In genomic region chr13:32174366-32174765, GRCh38 we compare ENCODE assay signal across 20 cellular contexts.
DNase-seq lines count a peak whose midpoint lies in the region; ATAC-seq, FAIRE-seq and TF ChIP-seq lines count a peak whose summit lies in the region.
"Had no signal": no experiment of that assay in that cellular context is flagged by ENCODE, and none has a peak within 500 bp of the region (broad histone marks: within the 10 kb centered on the region; RNA-seq: fewer than 3 reads in every experiment).

No MANE protein-coding gene starts in this region.

- H3K9ac ChIP-seq in HepG2 (ENCODE audit: insufficient read depth, low read depth, low read length) (no peak overlapping the region), kidney (ENCODE audit: low read length in 2 of 2) (no peak overlapping the region)
- H3K9ac ChIP-seq: BLaER1 treated with 17β-estradiol and CSF1 and Interleukin-3, amounts not matched to agents 10 nM and 100 nM had no signal

- intact Hi-C loops in HepG2 (cut with micrococcal nuclease; ENCODE audit: unreplicated experiment) (no loop called here), right lobe of liver (cut with DNase I) (no loop called here), kidney (cut with DNase I) (no loop called here)

- TF ChIP-seq RAD21 in HepG2 (CRISPR knock-in tag; IDR thresholded peaks at IDR 0.05) = no peak

- no peak for FAIRE-seq in HepG2 (lab: Jason Lieb, UNC)
- FAIRE-seq in kidney (lab: Jason Lieb, UNC) = peak; percentile 23
- FAIRE-seq: D721Med, GM12891, GM19239 had no signal

- no peak for TF ChIP-seq EP300 in HepG2 (IDR thresholded peaks at IDR 0.05; ENCODE audit: low read depth in 2 of 2, low read length in 2 of 2)
- no peak for TF ChIP-seq EP300 in HepG2 (CRISPR knock-in tag; IDR thresholded peaks at IDR 0.05; ENCODE audit: borderline replicate concordance)

- CTCF ChIA-PET in HepG2 (lab: Yijun Ruan, JAX; ENCODE audit: low intra/inter-chr PET ratio, low total read pairs) = no interaction called here

- peaks cover 7 to 9% of the 10 kb centered on the region in 2 experiments for H3K36me3 ChIP-seq in HepG2 (replicated peaks in 1 of 2; ENCODE audit: control insufficient read depth in 1 of 2, insufficient read depth in 2 of 2, low read length in 2 of 2)
- H3K36me3 ChIP-seq in right lobe of liver = no peaks in the 10 kb centered on the region
- peaks cover 0 to 3% of the 10 kb centered on the region in 2 donors for H3K36me3 ChIP-seq in kidney (ENCODE audit: control insufficient read depth in 1 of 2, insufficient read depth in 2 of 2, low read length in 2 of 2)
- H3K36me3 ChIP-seq: BLaER1 treated with 17β-estradiol and CSF1 and Interleukin-3, amounts not matched to agents 10 nM and 100 nM had no signal

- H2AFZ ChIP-seq in HepG2 (ENCODE audit: low read length) = no peak overlapping the region

- peaks cover 36% of the 10 kb centered on the region for H3K4me1 ChIP-seq in HepG2 (ENCODE audit: insufficient read depth, low read length)
- peaks cover 0 to 5% (median 0%) of the 10 kb centered on the region in 4 donors for H3K4me1 ChIP-seq in right lobe of liver
- no peaks in the 10 kb centered on the region for H3K4me1 ChIP-seq in kidney (ENCODE audit: control insufficient read depth in 1 of 2, insufficient read depth in 1 of 2, low read depth in 1 of 2, low read length in 2 of 2)
- H3K4me1 ChIP-seq: BLaER1 treated with 17β-estradiol and CSF1 and Interleukin-3, amounts not matched to agents 10 nM and 100 nM had no signal

- in situ Hi-C loops in HepG2 (cut with HindIII; ENCODE audit: extremely low pct_ligation_motif_present, low pct_unique_long_range_greater_than_20kb) = no loop called here

- POLR2A ChIA-PET in HepG2 (lab: Yijun Ruan, JAX) = no interaction called here

- H4K20me1 ChIP-seq in HepG2 (ENCODE audit: insufficient read depth, low read length) = no peaks in the 10 kb centered on the region
- H4K20me1 ChIP-seq: BLaER1 treated with 17β-estradiol and CSF1 and Interleukin-3, amounts not matched to agents 10 nM and 100 nM had no signal

- H3K79me2 ChIP-seq in HepG2 (ENCODE audit: insufficient read depth, low read length) = no peaks in the 10 kb centered on the region

- 100% methylated on average over 1 of the region's 1 CpG for WGBS in HepG2 (ENCODE audit: low lambda C conversion rate)
- WGBS in right lobe of liver (ENCODE audit: insufficient coverage, low coverage, low lambda C conversion rate, missing lambda C conversion rate) = 100% methylated on average over 1 of the region's 1 CpG

- no peak overlapping the region for H3K4me3 ChIP-seq in HepG2 (replicated peaks in 1 of 3; ENCODE audit: insufficient read depth in 1 of 3, low read depth in 2 of 3, low read length in 3 of 3)
- no peak overlapping the region for H3K4me3 ChIP-seq in right lobe of liver
- H3K4me3 ChIP-seq in kidney (ENCODE audit: low read length in 2 of 2) = no peak overlapping the region
- H3K4me3 ChIP-seq: BLaER1 treated with 17β-estradiol and CSF1 and Interleukin-3, amounts not matched to agents 10 nM and 100 nM had no signal

- BruUV-seq in HepG2 (replicated peaks; lab: Mats Ljungman, UMichigan) = no TSS peak

- TF ChIP-seq CTCF in HepG2 (CRISPR knock-in tag; IDR thresholded peaks at IDR 0.05) = no peak
- no peak for TF ChIP-seq CTCF in right lobe of liver (IDR thresholded peaks at IDR 0.05)
- no peak for TF ChIP-seq CTCF in kidney (IDR thresholded peaks at IDR 0.05; ENCODE audit: borderline replicate concordance, extremely low read depth, insufficient read depth)

- ATAC-seq in HepG2 = no peak
- no peak for ATAC-seq in right lobe of liver
- ATAC-seq: CD8-positive, alpha-beta T cell had no signal

- TF ChIP-seq POLR2A in HepG2 (IDR thresholded peaks at IDR 0.05; ENCODE audit: insufficient read depth in 1 of 2, low read depth in 2 of 2, low read length in 2 of 2) = no peak
- TF ChIP-seq POLR2A in right lobe of liver (IDR thresholded peaks at IDR 0.05) = no peak
- TF ChIP-seq POLR2A in erythroblast (IDR thresholded peaks at IDR 0.05; ENCODE audit: low read length) = no peak

- no peaks in the 10 kb centered on the region for H3K9me3 ChIP-seq in HepG2 (ENCODE audit: low read length)
- no peaks in the 10 kb centered on the region for H3K9me3 ChIP-seq in right lobe of liver
- no peaks in the 10 kb centered on the region for H3K9me3 ChIP-seq in kidney (ENCODE audit: control insufficient read depth in 1 of 2, low read length in 2 of 2)
- H3K9me3 ChIP-seq: BLaER1 treated with 17β-estradiol and CSF1 and Interleukin-3, amounts not matched to agents 10 nM and 100 nM; Caco-2 had no signal

- DNase-seq in HepG2 (ENCODE audit: low spot score) (no peak), right lobe of liver (no peak), erythroblast (lab: John Stamatoyannopoulos, UW) (peak; percentile 10 to 31), kidney (no peak), AG20443 (ENCODE audit: low spot score) (no peak)
- DNase-seq in activated CD4-positive, CD25-positive, alpha-beta regulatory T cell treated with anti-CD3 and anti-CD28 coated beads, Interleukin-2, amount 50 U/mL, for 72 hours = no peak
- DNase-seq: 8988T; ACHN; AML-193; Caco-2; Calu3; CD4-positive, alpha-beta T cell; CD8-positive, alpha-beta T cell; DMS79 treated with DMSO at 0.1 percent for 48 hours; GF-D8 had no signal

- H3K4me2 ChIP-seq in HepG2 (ENCODE audit: low read depth, low read length) = no peak overlapping the region
- H3K4me2 ChIP-seq: BLaER1 treated with 17β-estradiol and CSF1 and Interleukin-3, amounts not matched to agents 10 nM and 100 nM had no signal

- H3K27me3 ChIP-seq in HepG2 (ENCODE audit: control insufficient read depth in 1 of 2, insufficient read depth in 2 of 2, low read length in 2 of 2) (no peaks in the 10 kb centered on the region), right lobe of liver (no peaks in the 10 kb centered on the region)
- H3K27me3 ChIP-seq: BLaER1 treated with 17β-estradiol and CSF1 and Interleukin-3, amounts not matched to agents 10 nM and 100 nM had no signal

- H3K27ac ChIP-seq in HepG2 (ENCODE audit: extremely low read length, insufficient read depth, low read length) = no peak overlapping the region
- no peak overlapping the region for H3K27ac ChIP-seq in right lobe of liver
- no peak overlapping the region for H3K27ac ChIP-seq in kidney (ENCODE audit: low read depth in 2 of 2, low read length in 2 of 2)
- H3K27ac ChIP-seq: BLaER1 treated with 17β-estradiol and CSF1 and Interleukin-3, amounts not matched to agents 10 nM and 100 nM; C4-2B had no signal

TF ChIP-seq in HepG2, 621 proteins besides CTCF, POLR2A, EP300 and RAD21:
- TF ChIP-seq ZNF605 (CRISPR knock-in tag; IDR thresholded peaks at IDR 0.05) (no peak), ZNF737 (CRISPR knock-in tag; IDR thresholded peaks at IDR 0.05; ENCODE audit: borderline replicate concordance) (no peak), ARID2 (CRISPR knock-in tag; IDR thresholded peaks at IDR 0.05; ENCODE audit: borderline replicate concordance) (no peak), ZNF33A (CRISPR knock-in tag; IDR thresholded peaks at IDR 0.05; ENCODE audit: borderline replicate concordance) (no peak), ZNF629 (CRISPR knock-in tag; conservative IDR thresholded peaks at IDR 0.05) (peak; percentile 50; the same call in 1 of the 2 replicates), ZNF34 (CRISPR knock-in tag; IDR thresholded peaks at IDR 0.05; ENCODE audit: borderline replicate concordance) (no peak), SKIL (CRISPR knock-in tag; IDR thresholded peaks at IDR 0.05; ENCODE audit: borderline replicate concordance) (no peak), BCLAF1 (IDR thresholded peaks at IDR 0.05) (no peak)
TF ChIP-seq in HepG2: peak in this region for 1.

Comparison
In these comparisons a context has a peak if more than half of its experiments do, and no peak if none do; other contexts are left out.
1. DNase-seq: peak in erythroblast (2 of 2); none in HepG2 (single experiment), right lobe of liver (0 of 3), kidney (single experiment), AG20443 (single experiment) and activated CD4-positive, CD25-positive, alpha-beta regulatory T cell treated with anti-CD3 and anti-CD28 coated beads, Interleukin-2, amount 50 U/mL, for 72 hours (single experiment).